ENCODE assay signal across 8 cellular contexts in genomic region chr1:25895365-25895990, GRCh38. TPM values are rescaled to one million over a fixed set of nuclear protein-coding genes. Genes with fewer than 3 reads are reported as not detected.
A peak's percentile ranks its signal among the peaks of the same experiment; 100 is the strongest.
DNase-seq lines count a peak whose midpoint lies in the region; ATAC-seq, FAIRE-seq and TF ChIP-seq lines count a peak whose summit lies in the region.

No MANE protein-coding gene starts in this region.

- WGBS in gastroesophageal sphincter (ENCODE audit: low coverage in 1 of 2), 2 donors = 2 to 5% methylated on average over 7 to 8 of the region's 12 CpGs
- WGBS in pancreas, 2 donors = 8% methylated on average over 12 of the region's 12 CpGs
- WGBS in thymus = 36% methylated on average over 12 of the region's 12 CpGs

- ATAC-seq in HG02642 (IDR thresholded peaks at IDR 0.05; ENCODE audit: poor library complexity, unreplicated experiment) (peak; percentile 86), gastroesophageal sphincter (peak; percentile 89), pancreas (peak; percentile 86 to 96 (median 95))

- CTCF ChIA-PET in activated naive CD4-positive, alpha-beta T cell treated with anti-CD3 and anti-CD28 coated beads, Interleukin-2, amount 10 ng/mL, durations not matched to agents 7 days and 5 days (lab: Charles Lee) = interaction anchor here (0.7 to 11.8 kb wide), 29 partner anchors 9 to 210 kb away, joined by 3 to 213 read pairs (median 4); partner anchors contain the start of genes MTFR1L, PAFAH2, PAQR7 and STMN1

- H3K27ac Mint-ChIP-seq in activated naive CD4-positive, alpha-beta T cell treated with anti-CD3 and anti-CD28 coated beads, Interleukin-2, amount 10 ng/mL, durations not matched to agents 7 days and 5 days = peak overlapping the region; percentile 46

- H3K27ac ChIP-seq in gastroesophageal sphincter = peak overlapping the region in 1 of 4 donors; percentile 46
- H3K27ac ChIP-seq in pancreas = no peak overlapping the region
- H3K27ac ChIP-seq in thymus (ENCODE audit: low read depth) = peak overlapping the region; percentile 84

- DNase-seq in GM06990 (ENCODE audit: extremely low read depth, insufficient read length) = peak; percentile 87
- peak; percentile 17 for DNase-seq in NCI-H1417 treated with DMSO at 0.1 percent for 48 hours (lab: John Stamatoyannopoulos, UW)
- DNase-seq in SKM-1 (lab: John Stamatoyannopoulos, UW; ENCODE audit: unreplicated experiment) = peak; percentile 85
- DNase-seq in activated naive CD4-positive, alpha-beta T cell treated with anti-CD3 and anti-CD28 coated beads, Interleukin-2, amount 10 ng/mL, durations not matched to agents 7 days and 5 days = peak; percentile 93
- peak; percentile 77 to 93 (median 86) for DNase-seq in pancreas

- H3K9me3 Mint-ChIP-seq in activated naive CD4-positive, alpha-beta T cell treated with anti-CD3 and anti-CD28 coated beads, Interleukin-2, amount 10 ng/mL, durations not matched to agents 7 days and 5 days = no peaks in the 10 kb centered on the region

- TF ChIP-seq POLR2A in gastroesophageal sphincter (IDR thresholded peaks at IDR 0.05) = no peak

- no peak for TF ChIP-seq EP300 in gastroesophageal sphincter (IDR thresholded peaks at IDR 0.05)

- H3K27me3 ChIP-seq in GM06990 (replicated peaks; ENCODE audit: control insufficient read depth, insufficient read depth, low read length) = no peaks in the 10 kb centered on the region
- no peaks in the 10 kb centered on the region for H3K27me3 ChIP-seq in gastroesophageal sphincter
- no peaks in the 10 kb centered on the region for H3K27me3 ChIP-seq in pancreas
- H3K27me3 ChIP-seq in thymus (ENCODE audit: control insufficient read depth, insufficient read depth) = no peaks in the 10 kb centered on the region

- H3K4me3 Mint-ChIP-seq in activated naive CD4-positive, alpha-beta T cell treated with anti-CD3 and anti-CD28 coated beads, Interleukin-2, amount 10 ng/mL, durations not matched to agents 7 days and 5 days = no peak overlapping the region

- H3K4me3 ChIP-seq in GM06990 (replicated peaks; ENCODE audit: low read depth, low read length) (no peak overlapping the region), gastroesophageal sphincter (no peak overlapping the region), pancreas (no peak overlapping the region), thymus (ENCODE audit: low read length) (no peak overlapping the region)

- H3K4me1 ChIP-seq in gastroesophageal sphincter = peaks cover 2 to 39% (median 3%) of the 10 kb centered on the region in 3 donors
- H3K4me1 ChIP-seq in pancreas = peaks cover 5 to 21% (median 9%) of the 10 kb centered on the region in 3 donors
- H3K4me1 ChIP-seq in thymus (ENCODE audit: control insufficient read depth, insufficient read depth, low read length) = peaks cover 5% of the 10 kb centered on the region

- TF ChIP-seq CTCF in GM06990 (IDR thresholded peaks at IDR 0.05; ENCODE audit: insufficient read depth, low read length, poor library complexity, severe bottlenecking) = peak; percentile 95
- peak; percentile 94 to 99 (median 96) for TF ChIP-seq CTCF in gastroesophageal sphincter (IDR thresholded peaks at IDR 0.05)
- TF ChIP-seq CTCF in pancreas (IDR thresholded peaks at IDR 0.05) = peak; percentile 97 to 99 (median 98)

- FAIRE-seq in pancreas (lab: Jason Lieb, UNC) = peak; percentile 53

- H3K9me3 ChIP-seq in gastroesophageal sphincter = no peaks in the 10 kb centered on the region
- H3K9me3 ChIP-seq in pancreas = no peaks in the 10 kb centered on the region
- no peaks in the 10 kb centered on the region for H3K9me3 ChIP-seq in thymus (ENCODE audit: control insufficient read depth)

- peaks cover 28% of the 10 kb centered on the region for H3K4me1 Mint-ChIP-seq in activated naive CD4-positive, alpha-beta T cell treated with anti-CD3 and anti-CD28 coated beads, Interleukin-2, amount 10 ng/mL, durations not matched to agents 7 days and 5 days

- peaks cover 35% of the 10 kb centered on the region for H3K36me3 Mint-ChIP-seq in activated naive CD4-positive, alpha-beta T cell treated with anti-CD3 and anti-CD28 coated beads, Interleukin-2, amount 10 ng/mL, durations not matched to agents 7 days and 5 days

- H3K36me3 ChIP-seq in GM06990 (ENCODE audit: control insufficient read depth, insufficient read depth, low read length) = peaks cover 2% of the 10 kb centered on the region
- H3K36me3 ChIP-seq in gastroesophageal sphincter = peaks cover 0 to 23% of the 10 kb centered on the region in 2 donors
- no peaks in the 10 kb centered on the region for H3K36me3 ChIP-seq in pancreas
- H3K36me3 ChIP-seq in thymus (ENCODE audit: control insufficient read depth, insufficient read depth) = peaks cover 64% of the 10 kb centered on the region

- H3K27me3 Mint-ChIP-seq in activated naive CD4-positive, alpha-beta T cell treated with anti-CD3 and anti-CD28 coated beads, Interleukin-2, amount 10 ng/mL, durations not matched to agents 7 days and 5 days = no peaks in the 10 kb centered on the region

- intact Hi-C loops in pancreas (cut with DNase I) = loop anchor here in 2 of 3 donors (5.0 to 10.0 kb wide), 2 partner anchors 99 to 107 kb away; partner anchors contain the start of gene PAFAH2 (in 1 of the 2)

RNA-seq across cellular contexts. Expression of gene STMN1, which starts 10.7 kb away (rescaled TPM):
- 10 to 100 TPM; 12.2 to 30.0 (median 14.6) TPM for total RNA-seq in gastroesophageal sphincter
- 10 to 100 TPM in 3 of 6 donors, 1 to 10 TPM in 3; 3.3 to 40.3 (median 8.7) TPM for total RNA-seq in pancreas
- polyA plus RNA-seq in pancreas = 10 to 100 TPM; 16.2 to 58.0 TPM
- 472 TPM for polyA plus RNA-seq in thymus

RNA-seq across cellular contexts. Expression of gene PAQR7, which starts 20.0 kb away (rescaled TPM):
- total RNA-seq in gastroesophageal sphincter = 10 to 100 TPM in 1 of 4 donors, 1 to 10 TPM in 3; 6.5 to 13.7 (median 7.8) TPM
- total RNA-seq in pancreas = 10 to 100 TPM in 1 of 6 donors, 1 to 10 TPM in 5; 3.2 to 13.0 (median 4.4) TPM
- 1 to 10 TPM; 4.4 to 5.7 TPM for polyA plus RNA-seq in pancreas
- polyA plus RNA-seq in thymus = 2.9 TPM

RNA-seq across cellular contexts. Expression of gene AUNIP, which starts 36.2 kb away (rescaled TPM):
- 1 to 10 TPM in 1 of 4 donors, under 1 TPM in 1, not detected in 2; 0.52 to 1.1 TPM for total RNA-seq in gastroesophageal sphincter
- under 1 TPM in 4 of 6 donors, not detected in 2; 0.19 to 0.37 (median 0.29) TPM for total RNA-seq in pancreas
- polyA plus RNA-seq in pancreas = not detected
- polyA plus RNA-seq in thymus = 0.59 TPM

Comparison
In these comparisons a context has a peak if more than half of its experiments do, and no peak if none do; other contexts are left out.
1. DNase-seq: peak in every context shown above with its lines; median percentile 93 in activated naive CD4-positive, alpha-beta T cell treated with anti-CD3 and anti-CD28 coated beads, Interleukin-2, amount 10 ng/mL, durations not matched to agents 7 days and 5 days; 87 in GM06990; 86 in pancreas; 85 in SKM-1; 17 in NCI-H1417 treated with DMSO at 0.1 percent for 48 hours.